ENCODE assay signal across 8 cellular contexts in genomic region chr6:33425668-33426577, GRCh38. TPM values are rescaled to one million over a fixed set of nuclear protein-coding genes. Genes with fewer than 3 reads are reported as not detected.
DNase-seq lines count a peak whose midpoint lies in the region; ATAC-seq, FAIRE-seq and TF ChIP-seq lines count a peak whose summit lies in the region.

No MANE protein-coding gene starts in this region.

- H3K79me1 ChIP-seq in H1 (ENCODE audit: low read depth, low read length) = peaks cover 16% of the 10 kb centered on the region

- 0 out of 2 replicates have a peak overlapping the region, but pooled peaks have one; percentile 90 for H2BK5ac ChIP-seq in H1 (ENCODE audit: low read depth, low read length)

- H3K14ac ChIP-seq in H1 (ENCODE audit: insufficient read length) = no peak overlapping the region

- POLR2A ChIA-PET in H1 (lab: Charles Lee; ENCODE audit: partially characterized antibody) = interaction anchor here (0.6 to 3.6 kb wide), 15 partner anchors 8 to 185 kb away, joined by 3 to 23 read pairs (median 4); partner anchors contain the start of genes B3GALT4, CUTA, PHF1 and ZBTB9

- peak overlapping the region; percentile 61 for H4K91ac ChIP-seq in H1 (replicated peaks; ENCODE audit: insufficient read length, low read length)

- TF ChIP-seq CTCF in GM10266 (IDR thresholded peaks at IDR 0.05; ENCODE audit: control insufficient read depth, insufficient read depth, low read depth, missing control alignments) (peak; percentile 85), H1 (IDR thresholded peaks at IDR 0.05; ENCODE audit: control extremely low read depth in 1 of 3, insufficient read depth in 1 of 3, low read depth in 1 of 3, low read length in 3 of 3) (peak in 2 of 3 experiments; percentile 61 to 63; a peak in 3 of 4 replicates)

- DNase-seq in GM10266 (ENCODE audit: extremely low spot score) (peak; percentile 92), H1 (ENCODE audit: low read depth in 1 of 2, low spot score in 2 of 2) (peak in 1 of 2 experiments; percentile 93), mesenteric fat pad (ENCODE audit: low spot score) (peak; percentile 96)
- peak; percentile 84 for DNase-seq in NK-92 treated with Interleukin-12 subunit alpha and Interleukin-12 subunit beta, amount 100 ng/mL, for 24 hours (lab: John Stamatoyannopoulos, UW)
- DNase-seq in activated CD8-positive, alpha-beta memory T cell treated with anti-CD3 and anti-CD28 coated beads, Interleukin-2, amount 50 U/mL, for 1 hour (ENCODE audit: extremely low read depth) = peak; percentile 70
- peak; percentile 68 to 70 for DNase-seq in stimulated activated CD8-positive, alpha-beta memory T cell treated with anti-CD3 and anti-CD28 coated beads, Interleukin-15, amount 100 ng/mL, for 4 hours (ENCODE audit: low read depth in 2 of 2)

- H2AK5ac ChIP-seq in H1 (ENCODE audit: low read depth, low read length) = no peak overlapping the region

- H3K79me2 ChIP-seq in H1 (ENCODE audit: control insufficient read depth in 1 of 2, insufficient read depth in 2 of 2, low read length in 2 of 2) = peaks cover 21 to 73% of the 10 kb centered on the region in 2 experiments

- H3K4ac ChIP-seq in H1 (replicated peaks; ENCODE audit: insufficient read length, low read depth, low read length) = no peak overlapping the region

- H3K9ac ChIP-seq in H1 (replicated peaks in 1 of 4; ENCODE audit: extremely low read depth in 1 of 4, low read depth in 3 of 4, low read length in 3 of 4) = peak overlapping the region in 3 of 4 experiments; percentile 16 to 50 (median 43); a peak in 2 of 7 replicates

- no peak overlapping the region for H3K56ac ChIP-seq in H1 (replicated peaks; ENCODE audit: insufficient read length, low read depth, low read length)

- peak in 1 of 2 experiments; percentile 40; a peak in 1 of 3 replicates for TF ChIP-seq POLR2A in H1 (IDR thresholded peaks at IDR 0.05; ENCODE audit: control extremely low read depth in 1 of 2, low read depth in 2 of 2, low read length in 2 of 2)

- peak overlapping the region; percentile 69; the same call in 1 of the 2 replicates for H3K27ac ChIP-seq in H1 (ENCODE audit: low read depth, low read length)

- H4K20me1 ChIP-seq in H1 (replicated peaks in 1 of 2; ENCODE audit: control insufficient read depth in 1 of 2, insufficient read depth in 2 of 2, low read length in 2 of 2) = peaks cover 0 to 9% of the 10 kb centered on the region in 2 experiments

- no peak overlapping the region for H2BK12ac ChIP-seq in H1 (ENCODE audit: low read depth, low read length)

- peaks cover 6 to 49% (median 19%) of the 10 kb centered on the region in 4 experiments for H3K4me1 ChIP-seq in H1 (replicated peaks in 1 of 4; ENCODE audit: control insufficient read depth in 3 of 4, insufficient read depth in 4 of 4, low read length in 3 of 4)

- peak overlapping the region; percentile 96 for H4K5ac ChIP-seq in H1 (ENCODE audit: insufficient read length, low read depth, low read length)

- H4K8ac ChIP-seq in H1 (ENCODE audit: extremely low read depth, insufficient read depth, low read length) = no peak overlapping the region

- H3K18ac ChIP-seq in H1 (ENCODE audit: extremely low read depth, low read length) = peak overlapping the region; percentile 72; the same call in 1 of the 2 replicates

- WGBS in H1 (ENCODE audit: extremely low coverage in 1 of 2, insufficient coverage in 1 of 2, insufficient read length in 1 of 2, insufficient replicate concordance in 2 of 2, low coverage in 1 of 2, low lambda C conversion rate in 2 of 2, missing lambda C conversion rate in 1 of 2), 2 experiments = 11% methylated on average over 5 of the region's 43 CpGs; no CpG with 5 or more reads in 1 of the 2 experiments

- H2BK20ac ChIP-seq in H1 (ENCODE audit: low read length) = no peak overlapping the region

- peaks cover 0 to 11% (median 8%) of the 10 kb centered on the region in 4 experiments; a peak in 5 of 8 replicates for H3K36me3 ChIP-seq in H1 (ENCODE audit: control insufficient read depth in 2 of 4, insufficient read depth in 4 of 4, low read length in 3 of 4)

- CTCF ChIA-PET in H1 (lab: Charles Lee; ENCODE audit: partially characterized antibody) = interaction anchor here (0.7 to 4.4 kb wide), 19 partner anchors 9 to 178 kb away, joined by 3 to 37 read pairs (median 4); partner anchors contain the start of genes CUTA and ZBTB22

- no peak overlapping the region for H2BK15ac ChIP-seq in H1 (ENCODE audit: low read length)

- H3K4me2 ChIP-seq in H1 (ENCODE audit: insufficient read depth in 1 of 2, low read depth in 2 of 2, low read length in 2 of 2) = peak overlapping the region; percentile 83 to 87

- no peak overlapping the region for H2BK120ac ChIP-seq in H1 (replicated peaks; ENCODE audit: low read depth, low read length)

- peak; percentile 62 to 64 for TF ChIP-seq RAD21 in H1 (IDR thresholded peaks at IDR 0.05 in 1 of 2, conservative IDR thresholded peaks at IDR 0.05 in 1 of 2; ENCODE audit: low read depth in 2 of 2, low read length in 2 of 2)

- no peaks in the 10 kb centered on the region for H3K9me3 ChIP-seq in H1 (ENCODE audit: insufficient read depth in 2 of 2, low read depth in 1 of 2, low read length in 1 of 2)

- no peaks in the 10 kb centered on the region for H3K27me3 ChIP-seq in H1 (replicated peaks in 1 of 4; ENCODE audit: control insufficient read depth in 3 of 4, extremely low read depth in 1 of 4, insufficient read depth in 3 of 4, low read length in 3 of 4)

- no peak for TF ChIP-seq EP300 in H1 (IDR thresholded peaks at IDR 0.05; ENCODE audit: borderline replicate concordance in 1 of 2, low read depth in 2 of 2, low read length in 2 of 2)

- ATAC-seq in HG03196 (IDR thresholded peaks at IDR 0.05; ENCODE audit: unreplicated experiment) (peak; percentile 52), HG02938 (IDR thresholded peaks at IDR 0.05; ENCODE audit: unreplicated experiment) (no peak)

- H3K23ac ChIP-seq in H1 (ENCODE audit: insufficient read length) = no peak overlapping the region

- H3K23me2 ChIP-seq in H1 (ENCODE audit: low read depth, low read length) = peaks cover 18% of the 10 kb centered on the region

- peak overlapping the region; percentile 40 to 70 (median 55) for H3K4me3 ChIP-seq in H1 (ENCODE audit: extremely low read depth in 1 of 4, insufficient read depth in 2 of 4, low read depth in 3 of 4, low read length in 4 of 4)

- no peak for FAIRE-seq in H1 (lab: Jason Lieb, UNC)

- no peak overlapping the region for H2AFZ ChIP-seq in H1 (ENCODE audit: low read length)

RNA-seq across cellular contexts. Expression of gene SYNGAP1, which starts 6.1 kb away (rescaled TPM):
- total RNA-seq in H1 (2021; fragmentation: NEBNext Ultra II Directional; extraction: Animal tissue kit (Norgen Biotek cat#: 25700)) = 101 and 109 TPM in 2 replicates
- polyA plus RNA-seq in H1 (2011; rRNA removed) = 31.0 and 66.9 TPM in 2 replicates
- 35.6 TPM for polyA plus RNA-seq in H1 (2011; cell fraction: cytosol; rRNA removed)
- polyA plus RNA-seq in H1 (2011; cell fraction: nucleus; rRNA removed) = 445 TPM
- polyA plus RNA-seq in H1 (2012, experiment 1 of 2) = 130 to 242 TPM (median 155 TPM) in 4 replicates
- polyA plus RNA-seq in H1 (2012, experiment 2 of 2) = 34.0 TPM
- polyA plus RNA-seq in H1 (2013, experiment 1 of 2) = 54.0 TPM
- 61.4 TPM for polyA plus RNA-seq in H1 (2013, experiment 2 of 2)
- 34.2 and 41.9 TPM in 2 replicates for polyA minus RNA-seq in H1 (2011; rRNA and poly(A)+ RNA removed)
- polyA minus RNA-seq in H1 (2011; cell fraction: cytosol; rRNA and poly(A)+ RNA removed) = 25.0 TPM
- polyA minus RNA-seq in H1 (2011; cell fraction: nucleus; rRNA and poly(A)+ RNA removed) = 79.5 TPM
- 14.1 TPM for total RNA-seq in mesenteric fat pad

RNA-seq across cellular contexts. Expression of gene CUTA, which starts 8.0 kb away (rescaled TPM):
- total RNA-seq in H1 (2021; fragmentation: NEBNext Ultra II Directional; extraction: Animal tissue kit (Norgen Biotek cat#: 25700)) = 297 and 315 TPM in 2 replicates
- polyA plus RNA-seq in H1 (2011; rRNA removed) = 460 and 671 TPM in 2 replicates
- polyA plus RNA-seq in H1 (2011; cell fraction: cytosol; rRNA removed) = 337 TPM
- 468 TPM for polyA plus RNA-seq in H1 (2011; cell fraction: nucleus; rRNA removed)
- 398 to 459 TPM (median 420 TPM) in 4 replicates for polyA plus RNA-seq in H1 (2012, experiment 1 of 2)
- polyA plus RNA-seq in H1 (2012, experiment 2 of 2) = 679 TPM
- polyA plus RNA-seq in H1 (2013, experiment 1 of 2) = 486 TPM
- polyA plus RNA-seq in H1 (2013, experiment 2 of 2) = 464 TPM
- 124 and 127 TPM in 2 replicates for polyA minus RNA-seq in H1 (2011; rRNA and poly(A)+ RNA removed)
- polyA minus RNA-seq in H1 (2011; cell fraction: cytosol; rRNA and poly(A)+ RNA removed) = 103 TPM
- polyA minus RNA-seq in H1 (2011; cell fraction: nucleus; rRNA and poly(A)+ RNA removed) = 92.0 TPM
- total RNA-seq in mesenteric fat pad = 103 TPM

RNA-seq across cellular contexts. Expression of gene PHF1, which starts 15.1 kb away (rescaled TPM):
- total RNA-seq in H1 (2021; fragmentation: NEBNext Ultra II Directional; extraction: Animal tissue kit (Norgen Biotek cat#: 25700)) = 45.4 and 47.3 TPM in 2 replicates
- polyA plus RNA-seq in H1 (2011; rRNA removed) = 78.6 and 109 TPM in 2 replicates
- 65.5 TPM for polyA plus RNA-seq in H1 (2011; cell fraction: cytosol; rRNA removed)
- 507 TPM for polyA plus RNA-seq in H1 (2011; cell fraction: nucleus; rRNA removed)
- 56.3 to 75.9 TPM (median 63.4 TPM) in 4 replicates for polyA plus RNA-seq in H1 (2012, experiment 1 of 2)
- polyA plus RNA-seq in H1 (2012, experiment 2 of 2) = 55.0 TPM
- 46.2 TPM for polyA plus RNA-seq in H1 (2013, experiment 1 of 2)
- polyA plus RNA-seq in H1 (2013, experiment 2 of 2) = 40.2 TPM
- 17.8 and 27.1 TPM in 2 replicates for polyA minus RNA-seq in H1 (2011; rRNA and poly(A)+ RNA removed)
- polyA minus RNA-seq in H1 (2011; cell fraction: cytosol; rRNA and poly(A)+ RNA removed) = 11.4 TPM
- polyA minus RNA-seq in H1 (2011; cell fraction: nucleus; rRNA and poly(A)+ RNA removed) = 27.5 TPM
- 42.5 TPM for total RNA-seq in mesenteric fat pad

RNA-seq across cellular contexts. Expression of gene ZBTB9, which starts 28.5 kb away (rescaled TPM):
- total RNA-seq in H1 (2021; fragmentation: NEBNext Ultra II Directional; extraction: Animal tissue kit (Norgen Biotek cat#: 25700)) = 20.2 and 25.0 TPM in 2 replicates
- polyA plus RNA-seq in H1 (2011; rRNA removed) = 15.1 and 16.9 TPM in 2 replicates
- 17.9 TPM for polyA plus RNA-seq in H1 (2011; cell fraction: cytosol; rRNA removed)
- polyA plus RNA-seq in H1 (2011; cell fraction: nucleus; rRNA removed) = 54.7 TPM
- 28.1 to 36.7 TPM (median 31.7 TPM) in 4 replicates for polyA plus RNA-seq in H1 (2012, experiment 1 of 2)
- 23.3 TPM for polyA plus RNA-seq in H1 (2012, experiment 2 of 2)
- polyA plus RNA-seq in H1 (2013, experiment 1 of 2) = 12.5 TPM
- 13.7 TPM for polyA plus RNA-seq in H1 (2013, experiment 2 of 2)
- polyA minus RNA-seq in H1 (2011; rRNA and poly(A)+ RNA removed) = 24.1 and 24.3 TPM in 2 replicates
- polyA minus RNA-seq in H1 (2011; cell fraction: cytosol; rRNA and poly(A)+ RNA removed) = 17.0 TPM
- 9.4 TPM for polyA minus RNA-seq in H1 (2011; cell fraction: nucleus; rRNA and poly(A)+ RNA removed)
- total RNA-seq in mesenteric fat pad = 4.6 TPM

RNA-seq across cellular contexts. Expression of gene KIFC1, which starts 34.3 kb away (rescaled TPM):
- total RNA-seq in H1 (2021; fragmentation: NEBNext Ultra II Directional; extraction: Animal tissue kit (Norgen Biotek cat#: 25700)) = 64.3 and 69.3 TPM in 2 replicates
- 46.6 and 60.9 TPM in 2 replicates for polyA plus RNA-seq in H1 (2011; rRNA removed)
- 68.7 TPM for polyA plus RNA-seq in H1 (2011; cell fraction: cytosol; rRNA removed)
- 85.7 TPM for polyA plus RNA-seq in H1 (2011; cell fraction: nucleus; rRNA removed)
- polyA plus RNA-seq in H1 (2012, experiment 1 of 2) = 57.7 to 66.0 TPM (median 62.9 TPM) in 4 replicates
- polyA plus RNA-seq in H1 (2012, experiment 2 of 2) = 42.3 TPM
- 45.5 TPM for polyA plus RNA-seq in H1 (2013, experiment 1 of 2)
- 44.5 TPM for polyA plus RNA-seq in H1 (2013, experiment 2 of 2)
- polyA minus RNA-seq in H1 (2011; rRNA and poly(A)+ RNA removed) = 47.9 and 58.8 TPM in 2 replicates
- polyA minus RNA-seq in H1 (2011; cell fraction: cytosol; rRNA and poly(A)+ RNA removed) = 40.5 TPM
- polyA minus RNA-seq in H1 (2011; cell fraction: nucleus; rRNA and poly(A)+ RNA removed) = 41.0 TPM
- 0.19 TPM for total RNA-seq in mesenteric fat pad
